ENCODE assay signal across 9 cellular contexts in the genomic region with DNA sequence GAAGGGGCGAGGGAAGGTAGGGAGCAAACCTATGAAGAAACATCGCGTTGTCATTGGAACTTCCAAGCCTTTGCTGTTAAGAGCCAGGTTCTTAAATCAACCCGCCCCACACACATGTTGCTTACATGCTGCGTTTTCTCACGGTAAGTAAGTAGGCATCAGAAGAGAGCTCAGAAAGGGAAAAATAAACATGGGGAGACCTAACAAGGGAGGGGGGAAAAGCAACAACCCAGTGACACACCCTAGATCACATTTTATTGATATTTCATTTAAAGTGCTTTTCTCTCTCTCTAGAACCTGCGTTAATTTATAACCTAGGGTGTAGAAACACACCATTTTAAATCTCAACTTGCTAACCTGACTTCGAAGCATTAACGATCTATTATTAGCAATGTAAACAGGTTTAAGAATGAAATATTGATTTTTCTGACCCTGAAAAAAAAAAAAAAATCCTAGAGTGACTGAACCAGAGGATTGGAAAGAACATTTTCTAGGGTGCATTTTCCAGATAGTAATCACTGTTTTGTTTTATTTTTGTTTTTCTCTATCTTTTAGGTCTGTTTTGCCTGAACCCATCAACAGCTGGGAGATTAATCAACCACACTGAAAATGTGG. TPM values are rescaled to one million over a fixed set of nuclear protein-coding genes. Genes with fewer than 3 reads are reported as not detected.
DNase-seq lines count a peak whose midpoint lies in the region; ATAC-seq, FAIRE-seq and TF ChIP-seq lines count a peak whose summit lies in the region.
"Had no signal": no experiment of that assay in that cellular context is flagged by ENCODE, and none has a peak within 500 bp of the region (broad histone marks: within the 10 kb centered on the region; RNA-seq: fewer than 3 reads in every experiment).

No MANE protein-coding gene starts in this region.

- H3K9ac ChIP-seq in HUES6 (ENCODE audit: low read length) (peak overlapping the region; percentile 86), endothelial cell of umbilical vein (replicated peaks; ENCODE audit: extremely low read depth, insufficient read depth, low read length) (peak overlapping the region; percentile 90), parathyroid adenoma (no peak overlapping the region)

- ATAC-seq in body of pancreas: no peak

- 8 to 13% methylated on average over 9 of the region's 9 CpGs for WGBS in body of pancreas, 2 donors

- POLR2A ChIA-PET in endothelial cell of umbilical vein (lab: Charles Lee): interaction anchor here (0.9 to 1.4 kb wide), 5 partner anchors 23 to 246 kb away, joined by 3 to 4 read pairs (median 3); partner anchors contain the start of genes HOXA5 and SKAP2

- no TSS peak for BruUV-seq in endothelial cell of umbilical vein (replicated peaks; lab: Mats Ljungman, UMichigan)

- no peaks in the 10 kb centered on the region for H4K20me1 ChIP-seq in endothelial cell of umbilical vein (replicated peaks; ENCODE audit: control insufficient read depth, extremely low read depth, insufficient read depth, low read length)

- H3K79me2 ChIP-seq in endothelial cell of umbilical vein (ENCODE audit: control insufficient read depth, insufficient read depth, low read length) (peaks cover 89% of the 10 kb centered on the region), parathyroid adenoma (no peaks in the 10 kb centered on the region)

- peak; percentile 47 for FAIRE-seq in endothelial cell of umbilical vein (lab: Jason Lieb, UNC)

- H3K9me3 ChIP-seq in HUES6 (ENCODE audit: control insufficient read depth, insufficient read depth, low read depth, low read length) (no peaks in the 10 kb centered on the region), endothelial cell of umbilical vein (replicated peaks; ENCODE audit: control insufficient read depth, insufficient read depth, low read length) (no peaks in the 10 kb centered on the region), parathyroid adenoma (ENCODE audit: control insufficient read depth, low read length) (no peaks in the 10 kb centered on the region), body of pancreas (no peaks in the 10 kb centered on the region)

- H3K27me3 ChIP-seq in HUES6 (ENCODE audit: control insufficient read depth, insufficient read depth, low read length) (peaks cover 100% of the 10 kb centered on the region), endothelial cell of umbilical vein (ENCODE audit: control insufficient read depth in 2 of 2, insufficient read depth in 2 of 2, low read length in 2 of 2) (no peaks in the 10 kb centered on the region), parathyroid adenoma (ENCODE audit: control insufficient read depth, insufficient read depth, low read length) (no peaks in the 10 kb centered on the region), body of pancreas (peaks cover 9 to 72% of the 10 kb centered on the region in 2 donors)

- no peak overlapping the region for H3K27ac ChIP-seq in HUES6 (ENCODE audit: low read depth, low read length)
- H3K27ac ChIP-seq in endothelial cell of umbilical vein (ENCODE audit: insufficient read depth, low read depth, low read length): peak overlapping the region; percentile 93
- peak overlapping the region; percentile 24 for H3K27ac ChIP-seq in parathyroid adenoma
- peak overlapping the region in 1 of 4 donors; percentile 31 for H3K27ac ChIP-seq in body of pancreas
- H3K27ac ChIP-seq: SK-N-MC had no signal

- H3K4me1 ChIP-seq in HUES6 (ENCODE audit: control insufficient read depth, insufficient read depth, low read length) (peaks cover 45% of the 10 kb centered on the region), endothelial cell of umbilical vein (ENCODE audit: control insufficient read depth, extremely low read depth, insufficient read depth, low read length) (peaks cover 66% of the 10 kb centered on the region), parathyroid adenoma (no peaks in the 10 kb centered on the region), body of pancreas (peaks cover 28% of the 10 kb centered on the region)

- peak; percentile 8 for TF ChIP-seq POLR2A in endothelial cell of umbilical vein (IDR thresholded peaks at IDR 0.05; ENCODE audit: low read depth, low read length)
- TF ChIP-seq POLR2A in body of pancreas (IDR thresholded peaks at IDR 0.05): no peak

- H2AFZ ChIP-seq in endothelial cell of umbilical vein (ENCODE audit: low read depth, low read length) (no peak overlapping the region), parathyroid adenoma (no peak overlapping the region)

- H3K4me3 ChIP-seq in HUES6 (ENCODE audit: low read depth, low read length) (peak overlapping the region; percentile 77), endothelial cell of umbilical vein (replicated peaks in 1 of 3; ENCODE audit: insufficient read depth in 1 of 3, low read depth in 1 of 3, low read length in 3 of 3) (peak overlapping the region; percentile 80 to 92 (median 86)), parathyroid adenoma (ENCODE audit: low read depth, low read length) (peak overlapping the region; percentile 97), body of pancreas (no peak overlapping the region)

- TF ChIP-seq CTCF in endothelial cell of umbilical vein (IDR thresholded peaks at IDR 0.05; ENCODE audit: extremely low read depth in 1 of 2, insufficient read depth in 1 of 2, low read depth in 1 of 2, low read length in 2 of 2) (no peak), parathyroid adenoma (IDR thresholded peaks at IDR 0.05) (no peak), body of pancreas (IDR thresholded peaks at IDR 0.05) (no peak)

- peak overlapping the region; percentile 74 for H3K4me2 ChIP-seq in endothelial cell of umbilical vein (ENCODE audit: insufficient read depth, low read length)
- H3K4me2 ChIP-seq in parathyroid adenoma (ENCODE audit: low read length): peak overlapping the region; percentile 86

- dilution Hi-C loops in endothelial cell of umbilical vein (cut with MboI; ENCODE audit: extremely low pct_ligation_motif_present, low sequenced_read_pairs): no loop called here

- intact Hi-C loops in endothelial cell of umbilical vein (cut with micrococcal nuclease): no loop called here
- intact Hi-C loops in body of pancreas (cut with DNase I): no loop called here

- no peaks in the 10 kb centered on the region for H3K9me1 ChIP-seq in endothelial cell of umbilical vein (replicated peaks; ENCODE audit: control insufficient read depth, extremely low read depth, insufficient read depth, low read length)

- CTCF ChIA-PET in endothelial cell of umbilical vein (lab: Charles Lee): interaction anchor here (0.6 to 9.6 kb wide), 19 partner anchors 8 to 1206 kb away, joined by 3 to 124 read pairs (median 4); partner anchors contain the start of genes HOXA5 and HOXA9

- no peaks in the 10 kb centered on the region for H3K36me3 ChIP-seq in HUES6 (ENCODE audit: control insufficient read depth, insufficient read depth, low read length)
- H3K36me3 ChIP-seq in endothelial cell of umbilical vein (ENCODE audit: control insufficient read depth in 2 of 2, extremely low read depth in 1 of 2, insufficient read depth in 2 of 2, low read length in 2 of 2): peaks cover 0 to 3% of the 10 kb centered on the region in 2 experiments
- H3K36me3 ChIP-seq in parathyroid adenoma (ENCODE audit: control insufficient read depth, insufficient read depth, low read length): no peaks in the 10 kb centered on the region
- H3K36me3 ChIP-seq in body of pancreas (replicated peaks in 1 of 2; ENCODE audit: insufficient read depth in 1 of 2, low read depth in 2 of 2): no peaks in the 10 kb centered on the region

- no peak for DNase-seq in endothelial cell of umbilical vein (ENCODE audit: low read depth, low spot score)
- DNase-seq in NCI-H146 treated with DMSO at 0.1 percent for 48 hours (lab: John Stamatoyannopoulos, UW; ENCODE audit: unreplicated experiment): no peak
- DNase-seq in body of pancreas: no peak
- no peak for DNase-seq in NCI-H345 (lab: John Stamatoyannopoulos, UW)
- DNase-seq: COR-L47 had no signal

RNA-seq across cellular contexts. Expression of gene HOXA2, which starts 3.2 kb away (rescaled TPM):
- total RNA-seq in endothelial cell of umbilical vein (2.2 and 2.3 TPM in 2 replicates), body of pancreas (under 1 TPM in 1 of 2 donors, not detected in 1; 0.66 TPM)
- polyA plus RNA-seq in endothelial cell of umbilical vein: 1.6 and 1.9 TPM in 2 replicates
- 1.2 and 1.4 TPM in 2 replicates for polyA plus RNA-seq in endothelial cell of umbilical vein (2011; cell fraction: cytosol; rRNA removed)
- polyA plus RNA-seq in endothelial cell of umbilical vein (2011; cell fraction: nucleus; rRNA removed): 4.1 and 4.8 TPM in 2 replicates
- polyA plus RNA-seq in endothelial cell of umbilical vein (2012): 1.1 and 2.0 TPM in 2 replicates
- 0.68 and 0.98 TPM in 2 replicates for polyA minus RNA-seq in endothelial cell of umbilical vein
- not detected for polyA minus RNA-seq in endothelial cell of umbilical vein (2011; cell fraction: cytosol; rRNA and poly(A)+ RNA removed)
- polyA minus RNA-seq in endothelial cell of umbilical vein (2011; cell fraction: nucleus; rRNA and poly(A)+ RNA removed): 2.5 and 3.0 TPM in 2 replicates
- total RNA-seq: H7 had no signal

RNA-seq across cellular contexts. Expression of gene HOXA1, which starts 3.5 kb away (rescaled TPM):
- total RNA-seq in endothelial cell of umbilical vein: 1.5 and 2.4 TPM in 2 replicates
- polyA plus RNA-seq in endothelial cell of umbilical vein: 1.2 and 1.5 TPM in 2 replicates
- 0.99 and 1.2 TPM in 2 replicates for polyA plus RNA-seq in endothelial cell of umbilical vein (2011; cell fraction: cytosol; rRNA removed)
- polyA plus RNA-seq in endothelial cell of umbilical vein (2011; cell fraction: nucleus; rRNA removed): 1.5 and 1.6 TPM in 2 replicates
- polyA plus RNA-seq in endothelial cell of umbilical vein (2012): 1.4 and 2.3 TPM in 2 replicates
- polyA minus RNA-seq in endothelial cell of umbilical vein: 0.89 and 1.3 TPM in 2 replicates
- not detected for polyA minus RNA-seq in endothelial cell of umbilical vein (2011; cell fraction: cytosol; rRNA and poly(A)+ RNA removed)
- 1.1 and 1.3 TPM in 2 replicates for polyA minus RNA-seq in endothelial cell of umbilical vein (2011; cell fraction: nucleus; rRNA and poly(A)+ RNA removed)
- total RNA-seq in body of pancreas: not detected

RNA-seq across cellular contexts. Expression of gene HOXA4, which starts 31.2 kb away (rescaled TPM):
- total RNA-seq in endothelial cell of umbilical vein: 7.5 and 8.1 TPM in 2 replicates
- polyA plus RNA-seq in endothelial cell of umbilical vein: 4.9 and 5.8 TPM in 2 replicates
- polyA plus RNA-seq in endothelial cell of umbilical vein (2011; cell fraction: cytosol; rRNA removed): 5.1 and 5.7 TPM in 2 replicates
- 16.7 and 22.7 TPM in 2 replicates for polyA plus RNA-seq in endothelial cell of umbilical vein (2011; cell fraction: nucleus; rRNA removed)
- polyA plus RNA-seq in endothelial cell of umbilical vein (2012): 10.9 and 15.8 TPM in 2 replicates
- 2.7 TPM in 2 replicates for polyA minus RNA-seq in endothelial cell of umbilical vein
- not detected for polyA minus RNA-seq in endothelial cell of umbilical vein (2011; cell fraction: cytosol; rRNA and poly(A)+ RNA removed)
- 6.6 and 7.0 TPM in 2 replicates for polyA minus RNA-seq in endothelial cell of umbilical vein (2011; cell fraction: nucleus; rRNA and poly(A)+ RNA removed)
- total RNA-seq in body of pancreas: 1 to 10 TPM in 1 of 2 donors, under 1 TPM in 1; 0.78 to 1.6 TPM
- total RNA-seq: H7 had no signal

RNA-seq across cellular contexts. Expression of gene HOXA5, which starts 44.1 kb away (rescaled TPM):
- total RNA-seq in endothelial cell of umbilical vein (18.8 and 21.4 TPM in 2 replicates), body of pancreas (1 to 10 TPM in 1 of 2 donors, under 1 TPM in 1; 0.99 to 2.6 TPM)
- polyA plus RNA-seq in endothelial cell of umbilical vein: 18.6 and 22.1 TPM in 2 replicates
- polyA plus RNA-seq in endothelial cell of umbilical vein (2011; cell fraction: cytosol; rRNA removed): 15.7 and 18.5 TPM in 2 replicates
- polyA plus RNA-seq in endothelial cell of umbilical vein (2011; cell fraction: nucleus; rRNA removed): 29.1 and 32.2 TPM in 2 replicates
- 19.5 and 28.4 TPM in 2 replicates for polyA plus RNA-seq in endothelial cell of umbilical vein (2012)
- 12.0 and 16.8 TPM in 2 replicates for polyA minus RNA-seq in endothelial cell of umbilical vein
- polyA minus RNA-seq in endothelial cell of umbilical vein (2011; cell fraction: cytosol; rRNA and poly(A)+ RNA removed): 1.3 TPM
- 10.0 and 11.6 TPM in 2 replicates for polyA minus RNA-seq in endothelial cell of umbilical vein (2011; cell fraction: nucleus; rRNA and poly(A)+ RNA removed)
- total RNA-seq: H7 had no signal

RNA-seq across cellular contexts. Expression of gene HOXA6, which starts 48.2 kb away (rescaled TPM):
- total RNA-seq in endothelial cell of umbilical vein: 17.9 and 20.7 TPM in 2 replicates
- 7.8 and 10.0 TPM in 2 replicates for polyA plus RNA-seq in endothelial cell of umbilical vein
- polyA plus RNA-seq in endothelial cell of umbilical vein (2011; cell fraction: cytosol; rRNA removed): 5.0 and 6.7 TPM in 2 replicates
- polyA plus RNA-seq in endothelial cell of umbilical vein (2011; cell fraction: nucleus; rRNA removed): 15.6 and 19.9 TPM in 2 replicates
- 6.1 and 6.2 TPM in 2 replicates for polyA plus RNA-seq in endothelial cell of umbilical vein (2012)
- polyA minus RNA-seq in endothelial cell of umbilical vein: 6.1 and 6.7 TPM in 2 replicates
- polyA minus RNA-seq in endothelial cell of umbilical vein (2011; cell fraction: cytosol; rRNA and poly(A)+ RNA removed): not detected
- polyA minus RNA-seq in endothelial cell of umbilical vein (2011; cell fraction: nucleus; rRNA and poly(A)+ RNA removed): 8.4 and 18.0 TPM in 2 replicates
- total RNA-seq in body of pancreas: not detected
- total RNA-seq: H7 had no signal

Comparison
In these comparisons a context has a peak if more than half of its experiments do, and no peak if none do; other contexts are left out.
1. H3K4me3 ChIP-seq: peak in HUES6 (single experiment), endothelial cell of umbilical vein (3 of 3) and parathyroid adenoma (single experiment); none in body of pancreas (0 of 2).